ENCODE assay signal across 20 cellular contexts in genomic region chr16:20853981-20854620, GRCh38. TPM values are rescaled to one million over a fixed set of nuclear protein-coding genes. Genes with fewer than 3 reads are reported as not detected.
DNase-seq lines count a peak whose midpoint lies in the region; ATAC-seq, FAIRE-seq and TF ChIP-seq lines count a peak whose summit lies in the region.
"Had no signal": no experiment of that assay in that cellular context is flagged by ENCODE, and none has a peak within 500 bp of the region (broad histone marks: within the 10 kb centered on the region; RNA-seq: fewer than 3 reads in every experiment).

No MANE protein-coding gene starts in this region.

- no peaks in the 10 kb centered on the region for H3K9me3 ChIP-seq in A549
- no peaks in the 10 kb centered on the region for H3K9me3 ChIP-seq in ascending aorta
- no peaks in the 10 kb centered on the region for H3K9me3 ChIP-seq in lower lobe of right lung

- TF ChIP-seq POLR2A in A549 (IDR thresholded peaks at IDR 0.05; ENCODE audit: low read length): no peak

- TF ChIP-seq EP300 in A549 (IDR thresholded peaks at IDR 0.05): no peak

- in situ Hi-C loops in G401 (cut with HindIII; ENCODE audit: low sequenced_read_pairs): no loop called here

- peaks cover 7 to 24% of the 10 kb centered on the region in 2 donors for H3K36me3 ChIP-seq in ascending aorta
- no peaks in the 10 kb centered on the region for H3K36me3 ChIP-seq in lower lobe of right lung

- H3K4me2 ChIP-seq in A549: peak overlapping the region; percentile 9; the same call in 1 of the 3 replicates

- H3K4me3 ChIP-seq in A549 (no peak overlapping the region), ascending aorta (no peak overlapping the region), lower lobe of right lung (no peak overlapping the region)

- H3K4me1 ChIP-seq in A549 (peaks cover 51% of the 10 kb centered on the region), ascending aorta (peaks cover 8 to 67% of the 10 kb centered on the region in 2 donors), lower lobe of right lung (peaks cover 65% of the 10 kb centered on the region)

- intact Hi-C loops in ascending aorta (cut with DNase I) (loop anchor here (5.0 kb wide), 1 partner anchor 148 kb away; no protein-coding TSS in a partner anchor), lower lobe of right lung (cut with DNase I) (loop anchor here (10.0 kb wide), 1 partner anchor 231 kb away; no protein-coding TSS in a partner anchor)

- no peak for TF ChIP-seq CTCF in A549 (IDR thresholded peaks at IDR 0.05)
- TF ChIP-seq CTCF in HFFc6 (IDR thresholded peaks at IDR 0.05): no peak
- TF ChIP-seq CTCF in ascending aorta (IDR thresholded peaks at IDR 0.05): no peak
- no peak for TF ChIP-seq CTCF in lower lobe of right lung (IDR thresholded peaks at IDR 0.05)

- ATAC-seq in A549: no peak
- no peak for ATAC-seq in lower lobe of right lung
- no peak for ATAC-seq in GM21360 (IDR thresholded peaks at IDR 0.05; ENCODE audit: unreplicated experiment)
- no peak for ATAC-seq in stimulated activated memory B cell treated with anti-CD40 and anti-IgM and Interleukin-4, amounts not matched to agents 10 μg/mL and 1 μg/mL and 100 μg/mL, for 72 hours
- ATAC-seq in HG02973 (IDR thresholded peaks at IDR 0.05; ENCODE audit: unreplicated experiment): no peak
- ATAC-seq: natural killer cell treated with Interleukin-12 subunit alpha and Interleukin-12 subunit beta and Interleukin-15 and Interleukin-18, amount 100 ng/mL, for 72 hours had no signal

- POLR2A ChIA-PET in A549 (lab: Yijun Ruan, JAX): no interaction called here

- H3K36me3 Mint-ChIP-seq in HFFc6 (ENCODE audit: low read depth): peaks cover 36% of the 10 kb centered on the region
- peaks cover 21% of the 10 kb centered on the region for H3K36me3 Mint-ChIP-seq in stimulated activated memory B cell treated with anti-CD40 and anti-IgM and Interleukin-4, amounts not matched to agents 10 μg/mL and 1 μg/mL and 100 μg/mL, for 72 hours

- no peak for FAIRE-seq in A549 (lab: Jason Lieb, UNC)

- peaks cover 64% of the 10 kb centered on the region for H3K4me1 Mint-ChIP-seq in HFFc6 (ENCODE audit: low read depth)
- peaks cover 5% of the 10 kb centered on the region for H3K4me1 Mint-ChIP-seq in stimulated activated memory B cell treated with anti-CD40 and anti-IgM and Interleukin-4, amounts not matched to agents 10 μg/mL and 1 μg/mL and 100 μg/mL, for 72 hours

- H3K4me3 Mint-ChIP-seq in HFFc6: peak overlapping the region; percentile 13; the same call in 1 of the 2 replicates
- no peak overlapping the region for H3K4me3 Mint-ChIP-seq in stimulated activated memory B cell treated with anti-CD40 and anti-IgM and Interleukin-4, amounts not matched to agents 10 μg/mL and 1 μg/mL and 100 μg/mL, for 72 hours
- H3K4me3 Mint-ChIP-seq: activated naive CD4-positive, alpha-beta T cell treated with anti-CD3 and anti-CD28 coated beads, Interleukin-2, amount 50 U/mL, for 24 hours; natural killer cell treated with Interleukin-12 subunit alpha and Interleukin-12 subunit beta and Interleukin-15 and Interleukin-18, amount 100 ng/mL, for 72 hours had no signal

- no peak for TF ChIP-seq RAD21 in A549 (conservative IDR thresholded peaks at IDR 0.05 in 1 of 2, IDR thresholded peaks at IDR 0.05 in 1 of 2)

- 92% methylated on average over 3 of the region's 3 CpGs for WGBS in A549 (ENCODE audit: missing lambda C conversion rate)

- H3K27me3 ChIP-seq in ascending aorta: no peaks in the 10 kb centered on the region
- no peaks in the 10 kb centered on the region for H3K27me3 ChIP-seq in lower lobe of right lung (ENCODE audit: low read depth)

- H3K27ac ChIP-seq in A549 (peak overlapping the region; percentile 8 to 50; a peak in 4 of 6 replicates), ascending aorta (peak overlapping the region; percentile 48 to 89), lower lobe of right lung (peak overlapping the region; percentile 42)
- H3K27ac ChIP-seq: C4-2B had no signal

- peaks cover 2% of the 10 kb centered on the region; the same call in 1 of the 2 replicates for H3K27me3 Mint-ChIP-seq in HFFc6 (ENCODE audit: insufficient read depth)
- H3K27me3 Mint-ChIP-seq in stimulated activated memory B cell treated with anti-CD40 and anti-IgM and Interleukin-4, amounts not matched to agents 10 μg/mL and 1 μg/mL and 100 μg/mL, for 72 hours: no peaks in the 10 kb centered on the region
- H3K27me3 Mint-ChIP-seq: activated naive CD4-positive, alpha-beta T cell treated with anti-CD3 and anti-CD28 coated beads, Interleukin-2, amount 50 U/mL, for 24 hours; natural killer cell treated with Interleukin-12 subunit alpha and Interleukin-12 subunit beta and Interleukin-15 and Interleukin-18, amount 100 ng/mL, for 72 hours had no signal

- CTCF ChIA-PET in A549 (lab: Yijun Ruan, JAX): interaction anchor here (0.7 to 1.9 kb wide), 9 partner anchors 8 to 447 kb away, joined by 3 to 7 read pairs (median 3); partner anchors contain the start of genes DCUN1D3 and LYRM1

- DNase-seq in A549 (ENCODE audit: low read depth in 1 of 2, low spot score in 1 of 2): no peak
- no peak for DNase-seq in HFFc6
- DNase-seq in ascending aorta (ENCODE audit: low spot score in 2 of 2): no peak
- DNase-seq in lower lobe of right lung: no peak
- DNase-seq in G401 (ENCODE audit: low spot score): no peak
- DNase-seq: activated CD8-positive, alpha-beta memory T cell treated with anti-CD3 and anti-CD28 coated beads for 24 hours; DMS153; GF-D8; KG1; MV-4-11; NCI-H1694 treated with DMSO at 0.1 percent for 48 hours; NCI-H526 treated with DMSO at 0.1 percent for 48 hours; SHP77; T1000 had no signal

- H3K27ac Mint-ChIP-seq in HFFc6: peak overlapping the region; percentile 66
- H3K27ac Mint-ChIP-seq in stimulated activated memory B cell treated with anti-CD40 and anti-IgM and Interleukin-4, amounts not matched to agents 10 μg/mL and 1 μg/mL and 100 μg/mL, for 72 hours: no peak overlapping the region
- H3K27ac Mint-ChIP-seq: activated naive CD4-positive, alpha-beta T cell treated with anti-CD3 and anti-CD28 coated beads, Interleukin-2, amount 50 U/mL, for 24 hours had no signal

- no peaks in the 10 kb centered on the region for H3K9me3 Mint-ChIP-seq in HFFc6
- H3K9me3 Mint-ChIP-seq in stimulated activated memory B cell treated with anti-CD40 and anti-IgM and Interleukin-4, amounts not matched to agents 10 μg/mL and 1 μg/mL and 100 μg/mL, for 72 hours: no peaks in the 10 kb centered on the region
- H3K9me3 Mint-ChIP-seq: activated naive CD4-positive, alpha-beta T cell treated with anti-CD3 and anti-CD28 coated beads, Interleukin-2, amount 50 U/mL, for 24 hours; natural killer cell treated with Interleukin-12 subunit alpha and Interleukin-12 subunit beta and Interleukin-15 and Interleukin-18, amount 100 ng/mL, for 72 hours had no signal

TF ChIP-seq in A549, 52 proteins besides CTCF, POLR2A, EP300 and RAD21 (continues in another document):
- TF ChIP-seq KDM1A (IDR thresholded peaks at IDR 0.05; ENCODE audit: low read depth): no peak
- no peak for TF ChIP-seq EHF (CRISPR knock-in tag; IDR thresholded peaks at IDR 0.05)
- no peak for TF ChIP-seq ZSCAN20 (CRISPR knock-in tag; IDR thresholded peaks at IDR 0.05)
- no peak for TF ChIP-seq ZFP36 (IDR thresholded peaks at IDR 0.05; ENCODE audit: borderline replicate concordance, partially characterized antibody)
- TF ChIP-seq CBX2 (IDR thresholded peaks at IDR 0.05; ENCODE audit: borderline replicate concordance, low read depth): no peak
- TF ChIP-seq SREBF2 (IDR thresholded peaks at IDR 0.05): no peak
- no peak for TF ChIP-seq PHF8 (IDR thresholded peaks at IDR 0.05; ENCODE audit: borderline replicate concordance, low read depth)
- no peak for TF ChIP-seq TFCP2L1 (CRISPR knock-in tag; IDR thresholded peaks at IDR 0.05)

RNA-seq across cellular contexts. Expression of gene DCUN1D3, which starts 46.1 kb away (rescaled TPM):
- polyA plus RNA-seq in A549 (2011; rRNA removed) (7.2 and 7.5 TPM in 2 replicates), A549 (2017; fragmentation: RNase III; extraction: RNeasy Plus Mini Kit Qiagen cat#74134 plus additional on column Dnase treatment) (5.2 to 5.9 TPM (median 5.9 TPM) in 3 replicates)
- 2.1 and 2.3 TPM in 2 replicates for polyA plus RNA-seq in A549 (2012; cell fraction: cytosol; rRNA removed)
- polyA plus RNA-seq in A549 (2012; cell fraction: nucleus; rRNA removed): 2.0 and 3.5 TPM in 2 replicates
- polyA minus RNA-seq in A549 (2011; rRNA and poly(A)+ RNA removed): 16.4 and 17.8 TPM in 2 replicates
- 10 to 100 TPM; 29.2 to 41.0 (median 32.1) TPM for total RNA-seq in HFFc6 (2021; fragmentation: NEBNext Ultra II Directional; extraction: Animal tissue kit (Norgen Biotek cat#: 25700))
- total RNA-seq in ascending aorta (9.8 TPM), lower lobe of right lung (20.7 TPM)
- total RNA-seq in G401 (2014; rRNA removed; shearing (Covaris generic)): 3.4 and 8.6 TPM in 2 replicates

RNA-seq across cellular contexts. Expression of gene LYRM1, which starts 46.5 kb away (rescaled TPM):
- polyA plus RNA-seq in A549 (2011; rRNA removed) (37.8 and 44.0 TPM in 2 replicates), A549 (2017; fragmentation: RNase III; extraction: RNeasy Plus Mini Kit Qiagen cat#74134 plus additional on column Dnase treatment) (38.6 to 48.8 TPM (median 40.6 TPM) in 3 replicates)
- polyA plus RNA-seq in A549 (2012; cell fraction: cytosol; rRNA removed): 16.6 and 17.7 TPM in 2 replicates
- polyA plus RNA-seq in A549 (2012; cell fraction: nucleus; rRNA removed): 3.8 and 6.5 TPM in 2 replicates
- 9.4 and 12.8 TPM in 2 replicates for polyA minus RNA-seq in A549 (2011; rRNA and poly(A)+ RNA removed)
- total RNA-seq in HFFc6 (2021; fragmentation: NEBNext Ultra II Directional; extraction: Animal tissue kit (Norgen Biotek cat#: 25700)): 10 to 100 TPM; 22.2 to 28.4 (median 25.8) TPM
- total RNA-seq in ascending aorta (3.9 TPM), lower lobe of right lung (23.3 TPM)
- 59.0 and 88.5 TPM in 2 replicates for total RNA-seq in G401 (2014; rRNA removed; shearing (Covaris generic))

RNA-seq across cellular contexts. Expression of gene REXO5, which starts 47.8 kb away (rescaled TPM):
- polyA plus RNA-seq in A549 (2011; rRNA removed) (5.1 and 5.2 TPM in 2 replicates), A549 (2017; fragmentation: RNase III; extraction: RNeasy Plus Mini Kit Qiagen cat#74134 plus additional on column Dnase treatment) (3.8 to 4.2 TPM (median 4.0 TPM) in 3 replicates)
- polyA plus RNA-seq in A549 (2012; cell fraction: cytosol; rRNA removed): 2.3 TPM in 2 replicates
- 3.2 and 4.1 TPM in 2 replicates for polyA plus RNA-seq in A549 (2012; cell fraction: nucleus; rRNA removed)
- polyA minus RNA-seq in A549 (2011; rRNA and poly(A)+ RNA removed): 2.2 and 2.9 TPM in 2 replicates
- total RNA-seq in HFFc6 (2021; fragmentation: NEBNext Ultra II Directional; extraction: Animal tissue kit (Norgen Biotek cat#: 25700)): 10 to 100 TPM in 3 of 6 experiments, 1 to 10 TPM in 3; 4.9 to 12.2 (median 9.6) TPM
- total RNA-seq in ascending aorta (2.1 TPM), lower lobe of right lung (4.7 TPM)
- total RNA-seq in G401 (2014; rRNA removed; shearing (Covaris generic)): 8.7 and 9.8 TPM in 2 replicates

RNA-seq across cellular contexts. Expression of gene ERI2, which starts 47.8 kb away (rescaled TPM):
- polyA plus RNA-seq in A549 (2011; rRNA removed): 21.0 and 25.1 TPM in 2 replicates
- 4.7 and 6.2 TPM in 2 replicates for polyA plus RNA-seq in A549 (2012; cell fraction: cytosol; rRNA removed)
- 7.0 and 7.9 TPM in 2 replicates for polyA plus RNA-seq in A549 (2012; cell fraction: nucleus; rRNA removed)
- polyA plus RNA-seq in A549 (2017; fragmentation: RNase III; extraction: RNeasy Plus Mini Kit Qiagen cat#74134 plus additional on column Dnase treatment): 14.4 to 19.3 TPM (median 15.9 TPM) in 3 replicates
- polyA minus RNA-seq in A549 (2011; rRNA and poly(A)+ RNA removed): 7.0 and 7.3 TPM in 2 replicates
- total RNA-seq in HFFc6 (2021; fragmentation: NEBNext Ultra II Directional; extraction: Animal tissue kit (Norgen Biotek cat#: 25700)): 10 to 100 TPM; 10.6 to 16.1 (median 13.1) TPM
- not detected for total RNA-seq in ascending aorta
- 17.6 TPM for total RNA-seq in lower lobe of right lung
- total RNA-seq in G401 (2014; rRNA removed; shearing (Covaris generic)): 12.6 and 18.0 TPM in 2 replicates
